ENCODE assay signal across 11 cellular contexts in the genomic region with DNA sequence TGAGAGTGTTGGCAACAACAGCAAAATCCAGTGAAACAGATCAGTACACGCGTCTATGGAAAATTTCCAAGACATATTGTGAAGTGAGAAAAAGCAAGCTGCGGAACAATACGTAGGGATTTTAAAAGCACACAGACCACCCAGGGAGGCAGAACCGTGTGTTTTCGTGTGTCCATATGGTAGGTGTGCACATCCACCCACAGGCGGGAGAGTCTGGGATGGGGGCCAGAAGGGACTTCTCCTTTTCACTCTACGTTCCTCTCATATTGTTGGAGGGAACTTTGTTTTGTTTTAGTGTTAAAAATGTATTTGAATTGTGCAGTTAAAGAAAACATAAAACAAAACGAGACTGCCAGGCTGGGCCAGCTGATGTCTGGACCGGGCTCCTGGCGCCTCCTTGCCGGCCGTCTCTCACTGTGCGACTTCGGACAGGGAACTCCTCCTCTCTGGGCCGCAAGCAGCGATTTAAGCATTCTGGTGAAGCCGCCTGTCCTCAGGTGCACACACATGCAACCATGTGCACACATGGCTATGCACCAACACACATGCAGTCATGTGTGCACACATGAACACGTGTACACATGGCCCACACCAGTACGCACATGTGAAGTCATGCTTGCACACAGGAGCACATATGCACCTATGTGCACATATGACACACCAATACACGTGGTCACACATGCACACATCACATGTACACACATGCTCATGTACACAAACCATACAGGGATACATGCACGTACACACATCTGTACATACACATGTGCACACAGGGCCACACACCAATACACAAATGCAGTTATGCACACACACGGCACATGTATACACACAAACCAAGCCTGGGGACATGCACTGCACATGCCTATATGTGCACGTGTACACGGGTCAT.
A peak's percentile ranks its signal among the peaks of the same experiment; 100 is the strongest.
DNase-seq lines count a peak whose midpoint lies in the region; ATAC-seq and TF ChIP-seq lines count a peak whose summit lies in the region.
"Had no signal": no experiment of that assay in that cellular context is flagged by ENCODE, and none has a peak within 500 bp of the region (broad histone marks: within the 10 kb centered on the region; RNA-seq: fewer than 3 reads in every experiment).

No MANE protein-coding gene starts in this region.

- no peak for ATAC-seq in GM21825 (IDR thresholded peaks at IDR 0.05; ENCODE audit: unreplicated experiment)
- ATAC-seq: natural killer cell treated with Interleukin-12 subunit alpha and Interleukin-12 subunit beta and Interleukin-15 and Interleukin-18, amount 100 ng/mL, for 72 hours; Right ventricle myocardium inferior had no signal

- no peak for TF ChIP-seq EP300 in suprapubic skin (IDR thresholded peaks at IDR 0.05)

- no peaks in the 10 kb centered on the region for H3K36me3 ChIP-seq in SJCRH30
- no peaks in the 10 kb centered on the region for H3K36me3 ChIP-seq in suprapubic skin

- H3K27me3 ChIP-seq in SJCRH30 (no peaks in the 10 kb centered on the region), suprapubic skin (no peaks in the 10 kb centered on the region)

- H3K27ac ChIP-seq in SJCRH30 = no peak overlapping the region
- H3K27ac ChIP-seq in suprapubic skin = no peak overlapping the region
- H3K27ac ChIP-seq: epithelial cell of prostate had no signal

- WGBS in suprapubic skin = 42% methylated on average over 23 of the region's 25 CpGs

- TF ChIP-seq CTCF in suprapubic skin (IDR thresholded peaks at IDR 0.05) = no peak

- H3K4me1 ChIP-seq in SJCRH30 (peaks cover 36% of the 10 kb centered on the region), suprapubic skin (peaks cover 32% of the 10 kb centered on the region)

- DNase-seq in DMS79 treated with DMSO at 0.1 percent for 48 hours (lab: John Stamatoyannopoulos, UW) (peak; percentile 11), DMS79 (lab: John Stamatoyannopoulos, UW) (no peak), SJCRH30 (peak in 1 of 2 experiments; percentile 40), fibroblast of the conjunctiva (ENCODE audit: low read depth) (peak; percentile 13), suprapubic skin (ENCODE audit: low spot score in 2 of 2) (peak; percentile 35 to 57), NCI-H1417 (lab: John Stamatoyannopoulos, UW) (no peak), NCI-H1417 treated with DMSO at 0.1 percent for 48 hours (lab: John Stamatoyannopoulos, UW) (no peak)

- no peak for TF ChIP-seq POLR2A in suprapubic skin (IDR thresholded peaks at IDR 0.05)

- H3K9me3 ChIP-seq in SJCRH30 (replicated peaks) = no peaks in the 10 kb centered on the region
- no peaks in the 10 kb centered on the region for H3K9me3 ChIP-seq in suprapubic skin

- peak overlapping the region; percentile 29; the same call in 1 of the 2 replicates for H3K4me3 ChIP-seq in SJCRH30
- H3K4me3 ChIP-seq in suprapubic skin = peak overlapping the region; percentile 20

Comparison
In these comparisons a context has a peak if more than half of its experiments do, and no peak if none do; other contexts are left out.
1. DNase-seq: peak in DMS79 treated with DMSO at 0.1 percent for 48 hours (single experiment), fibroblast of the conjunctiva (single experiment) and suprapubic skin (2 of 2); none in DMS79 (single experiment), NCI-H1417 (0 of 3) and NCI-H1417 treated with DMSO at 0.1 percent for 48 hours (single experiment).